8 cellular contexts compared by ENCODE assay signal in genomic region chrX:40094900-40095587, GRCh38. TPM values are rescaled to one million over a fixed set of nuclear protein-coding genes. Genes with fewer than 3 reads are reported as not detected.
DNase-seq lines count a peak whose midpoint lies in the region; ATAC-seq, FAIRE-seq and TF ChIP-seq lines count a peak whose summit lies in the region.

No MANE protein-coding gene starts in this region.

- no peak for DNase-seq in Jurkat, Clone E6-1 (ENCODE audit: low read depth, low spot score)
- no peak for DNase-seq in bronchial epithelial cell (ENCODE audit: low read depth)
- no peak for DNase-seq in NCI-H2081 (lab: John Stamatoyannopoulos, UW)
- no peak for DNase-seq in cerebellar cortex (ENCODE audit: low spot score)

- no peak for TF ChIP-seq CTCF in bronchial epithelial cell (IDR thresholded peaks at IDR 0.05; ENCODE audit: insufficient read depth, low read length, severe bottlenecking)

- ATAC-seq in GM18867 (IDR thresholded peaks at IDR 0.05; ENCODE audit: unreplicated experiment) (no peak), GM21390 (IDR thresholded peaks at IDR 0.05; ENCODE audit: unreplicated experiment) (no peak)

- FAIRE-seq in bronchial epithelial cell (lab: Jason Lieb, UNC) = peak; percentile 18

- H3K9ac ChIP-seq in BLaER1 (peak overlapping the region; percentile 75), mucosa of rectum (ENCODE audit: low read depth in 1 of 2, low read length in 2 of 2) (peak overlapping the region; percentile 52 to 71)

- peaks cover 82% of the 10 kb centered on the region for H4K20me1 ChIP-seq in BLaER1

- peak overlapping the region; percentile 35; the same call in 1 of the 2 replicates for H3K27ac ChIP-seq in BLaER1
- peak overlapping the region; percentile 70 to 75 for H3K27ac ChIP-seq in mucosa of rectum (ENCODE audit: low read depth in 2 of 2, low read length in 2 of 2)

- H3K4me3 ChIP-seq in BLaER1 (peak overlapping the region; percentile 72), bronchial epithelial cell (ENCODE audit: low read depth, low read length) (peak overlapping the region; percentile 53), mucosa of rectum (ENCODE audit: low read length in 2 of 2) (peak overlapping the region; percentile 61 to 69)
- H3K4me3 ChIP-seq in Jurkat, Clone E6-1 (ENCODE audit: low read length) = peak overlapping the region; percentile 60; the same call in 1 of the 2 replicates

- peaks cover 63% of the 10 kb centered on the region for H3K4me1 ChIP-seq in BLaER1
- peaks cover 12 to 23% of the 10 kb centered on the region in 2 donors for H3K4me1 ChIP-seq in mucosa of rectum (ENCODE audit: control insufficient read depth in 2 of 2, insufficient read depth in 2 of 2, low read length in 2 of 2)

- H3K36me3 ChIP-seq in BLaER1 = peaks cover 16% of the 10 kb centered on the region
- no peaks in the 10 kb centered on the region for H3K36me3 ChIP-seq in bronchial epithelial cell (ENCODE audit: control insufficient read depth, insufficient read depth, low read length)
- no peaks in the 10 kb centered on the region for H3K36me3 ChIP-seq in mucosa of rectum (ENCODE audit: control insufficient read depth in 2 of 2, insufficient read depth in 2 of 2, low read length in 2 of 2)

- H3K27me3 ChIP-seq in BLaER1 = peaks cover 47% of the 10 kb centered on the region
- H3K27me3 ChIP-seq in bronchial epithelial cell (ENCODE audit: control insufficient read depth, insufficient read depth, low read length) = no peaks in the 10 kb centered on the region
- peaks cover 0 to 7% of the 10 kb centered on the region in 2 donors for H3K27me3 ChIP-seq in mucosa of rectum (ENCODE audit: control insufficient read depth in 2 of 2, insufficient read depth in 2 of 2, low read length in 2 of 2)

- peak overlapping the region; percentile 93 for H3K4me2 ChIP-seq in BLaER1

- peaks cover 59% of the 10 kb centered on the region for H3K9me3 ChIP-seq in BLaER1
- H3K9me3 ChIP-seq in mucosa of rectum (ENCODE audit: control insufficient read depth in 2 of 2, low read length in 2 of 2) = no peaks in the 10 kb centered on the region

RNA-seq across cellular contexts. Expression of gene BCOR, which starts 2.7 kb away (rescaled TPM):
- polyA plus RNA-seq in Jurkat, Clone E6-1 (2012; ENCODE audit: insufficient read depth, insufficient read length) = 30.6 TPM
- total RNA-seq in bronchial epithelial cell = 6.1 and 10.4 TPM in 2 replicates
